In the genomic region with DNA sequence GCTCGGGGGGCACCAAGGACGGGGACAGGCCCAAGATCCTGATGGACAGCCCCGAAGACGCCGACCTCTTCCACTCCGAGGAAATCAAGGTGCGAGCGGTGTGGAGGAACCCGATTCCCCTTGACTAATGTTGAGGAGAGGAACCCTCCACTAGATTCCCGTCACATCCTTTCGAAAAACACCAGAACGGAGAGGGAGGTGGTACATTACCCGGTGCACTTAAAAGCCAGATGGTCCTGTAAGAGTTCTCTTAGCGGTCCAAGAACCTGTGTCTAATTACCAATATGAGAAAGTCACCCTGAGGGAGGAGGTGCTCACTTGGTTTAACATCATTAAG, we compare ENCODE assay signal across 8 cellular contexts. TPM values are rescaled to one million over a fixed set of nuclear protein-coding genes. Genes with fewer than 3 reads are reported as not detected.
DNase-seq lines count a peak whose midpoint lies in the region; ATAC-seq, FAIRE-seq and TF ChIP-seq lines count a peak whose summit lies in the region.

No MANE protein-coding gene starts in this region.

- 0% methylated on average over 9 of the region's 14 CpGs for WGBS in A549 (ENCODE audit: missing lambda C conversion rate)
- 7 to 10% methylated on average over 14 of the region's 14 CpGs for WGBS in GM23248 (ENCODE audit: low coverage in 1 of 2, low lambda C conversion rate in 2 of 2, missing lambda C conversion rate in 2 of 2), 2 experiments
- 1 to 2% methylated on average over 9 to 14 of the region's 14 CpGs for WGBS in testis, 2 donors

- peak overlapping the region; percentile 95 for H3K4me3 Mint-ChIP-seq in activated naive CD8-positive, alpha-beta T cell treated with anti-CD3 and anti-CD28 coated beads, Interleukin-2, amount 10 ng/mL, durations not matched to agents 7 days and 5 days

- TF ChIP-seq CTCF in A549 (IDR thresholded peaks at IDR 0.05), result no peak
- TF ChIP-seq CTCF in testis (IDR thresholded peaks at IDR 0.05), result no peak

- H3K27me3 Mint-ChIP-seq in activated naive CD8-positive, alpha-beta T cell treated with anti-CD3 and anti-CD28 coated beads, Interleukin-2, amount 10 ng/mL, durations not matched to agents 7 days and 5 days, result no peaks in the 10 kb centered on the region

- DNase-seq in A549 (ENCODE audit: low read depth in 1 of 2, low spot score in 1 of 2) (no peak), GM23248 (peak; percentile 43), kidney tubule cell (ENCODE audit: low spot score) (peak; percentile 24), testis (no peak), DMS153 treated with DMSO at 0.1 percent for 48 hours (lab: John Stamatoyannopoulos, UW; ENCODE audit: unreplicated experiment) (no peak)
- DNase-seq in activated naive CD8-positive, alpha-beta T cell treated with anti-CD3 and anti-CD28 coated beads, Interleukin-2, amount 10 ng/mL, durations not matched to agents 7 days and 5 days, result no peak
- DNase-seq in effector CD8-positive, alpha-beta T cell (lab: John Stamatoyannopoulos, UW), result no peak
- DNase-seq in central memory CD4-positive, alpha-beta T cell, result no peak

- ATAC-seq in A549, result peak in 1 of 2 experiments; percentile 61; a peak in 2 of 6 replicates
- no peak for ATAC-seq in activated naive CD8-positive, alpha-beta T cell treated with anti-CD3 and anti-CD28 coated beads, Interleukin-2, amount 10 ng/mL, durations not matched to agents 7 days and 5 days (ENCODE audit: low read depth)

- H3K27me3 ChIP-seq in GM23248 (replicated peaks; ENCODE audit: insufficient read depth) (no peaks in the 10 kb centered on the region), testis (no peaks in the 10 kb centered on the region)

- no peak for FAIRE-seq in A549 (lab: Jason Lieb, UNC)

- no peaks in the 10 kb centered on the region for H3K9me3 ChIP-seq in A549
- no peaks in the 10 kb centered on the region for H3K9me3 ChIP-seq in GM23248 (ENCODE audit: low read depth)
- no peaks in the 10 kb centered on the region for H3K9me3 ChIP-seq in testis

- no peaks in the 10 kb centered on the region for H3K9me2 ChIP-seq in GM23248 (ENCODE audit: insufficient read depth)

- no peak for TF ChIP-seq RAD21 in A549 (conservative IDR thresholded peaks at IDR 0.05 in 1 of 2, IDR thresholded peaks at IDR 0.05 in 1 of 2)

- H3K9ac ChIP-seq in GM23248, result peak overlapping the region; percentile 89

- TF ChIP-seq POLR2A in A549 (IDR thresholded peaks at IDR 0.05; ENCODE audit: low read length), result no peak
- no peak for TF ChIP-seq POLR2A in testis (IDR thresholded peaks at IDR 0.05)

- intact Hi-C loops in testis (cut with DNase I; ENCODE audit: low total_unique reads), result no loop called here

- H3K27ac ChIP-seq in A549 (peak overlapping the region; percentile 91 to 98), GM23248 (peak overlapping the region; percentile 27; the same call in 1 of the 2 replicates), testis (peak overlapping the region; percentile 77 to 92)

- H3K79me2 ChIP-seq in GM23248 (ENCODE audit: insufficient read depth), result peaks cover 49% of the 10 kb centered on the region

- peaks cover 33% of the 10 kb centered on the region for H3K36me3 Mint-ChIP-seq in activated naive CD8-positive, alpha-beta T cell treated with anti-CD3 and anti-CD28 coated beads, Interleukin-2, amount 10 ng/mL, durations not matched to agents 7 days and 5 days

- H3K4me3 ChIP-seq in A549 (peak overlapping the region; percentile 93), GM23248 (peak overlapping the region; percentile 94), testis (peak overlapping the region; percentile 82 to 92)

- H3F3A ChIP-seq in GM23248 (ENCODE audit: insufficient read depth), result no peaks in the 10 kb centered on the region

- CTCF ChIA-PET in A549 (lab: Yijun Ruan, JAX), result interaction anchor here (0.7 to 2.3 kb wide), 10 partner anchors 9 to 1291 kb away, joined by 3 to 8 read pairs (median 3); no protein-coding TSS in a partner anchor

- H3K27ac Mint-ChIP-seq in activated naive CD8-positive, alpha-beta T cell treated with anti-CD3 and anti-CD28 coated beads, Interleukin-2, amount 10 ng/mL, durations not matched to agents 7 days and 5 days, result peak overlapping the region; percentile 94

- H3K4me1 ChIP-seq in A549 (peaks cover 20% of the 10 kb centered on the region), GM23248 (ENCODE audit: insufficient read depth) (peaks cover 16% of the 10 kb centered on the region), testis (peaks cover 39% of the 10 kb centered on the region)

- TF ChIP-seq EP300 in A549 (IDR thresholded peaks at IDR 0.05), result no peak

- POLR2A ChIA-PET in A549 (lab: Yijun Ruan, JAX), result interaction anchor here (1.4 kb wide), 1 partner anchor 9 kb away, joined by 8 read pairs; no protein-coding TSS in a partner anchor
- POLR2A ChIA-PET in activated naive CD8-positive, alpha-beta T cell treated with anti-CD3 and anti-CD28 coated beads, Interleukin-2, amount 10 ng/mL, durations not matched to agents 7 days and 5 days (lab: Charles Lee), result interaction anchor here (0.9 to 2.3 kb wide), 3 partner anchors 9 to 449 kb away, joined by 3 to 8 read pairs (median 6); no protein-coding TSS in a partner anchor

- H2AFZ ChIP-seq in GM23248, result peak overlapping the region; percentile 96

- peak overlapping the region; percentile 82 for H3K4me2 ChIP-seq in A549
- peak overlapping the region; percentile 77 for H3K4me2 ChIP-seq in GM23248 (ENCODE audit: unreplicated experiment)

- H3K4me1 Mint-ChIP-seq in activated naive CD8-positive, alpha-beta T cell treated with anti-CD3 and anti-CD28 coated beads, Interleukin-2, amount 10 ng/mL, durations not matched to agents 7 days and 5 days, result peaks cover 48% of the 10 kb centered on the region

- no peaks in the 10 kb centered on the region for H3K9me3 Mint-ChIP-seq in activated naive CD8-positive, alpha-beta T cell treated with anti-CD3 and anti-CD28 coated beads, Interleukin-2, amount 10 ng/mL, durations not matched to agents 7 days and 5 days

- H3K36me3 ChIP-seq in GM23248 (ENCODE audit: low read depth), result peaks cover 10% of the 10 kb centered on the region; the same call in 1 of the 2 replicates
- H3K36me3 ChIP-seq in testis (ENCODE audit: low read depth, missing control alignments), result no peaks in the 10 kb centered on the region

- 0 out of 2 replicates have a peak, but pooled peaks cover 5% of the 10 kb centered on the region for H4K20me1 ChIP-seq in GM23248 (ENCODE audit: insufficient read depth)

- in situ Hi-C loops in GM23248 (cut with MboI), result no loop called here

TF ChIP-seq in A549, 52 proteins besides CTCF, POLR2A, EP300 and RAD21:
- no peak for TF ChIP-seq GATA3 (IDR thresholded peaks at IDR 0.05; ENCODE audit: borderline replicate concordance)
- TF ChIP-seq, protein P1, sequence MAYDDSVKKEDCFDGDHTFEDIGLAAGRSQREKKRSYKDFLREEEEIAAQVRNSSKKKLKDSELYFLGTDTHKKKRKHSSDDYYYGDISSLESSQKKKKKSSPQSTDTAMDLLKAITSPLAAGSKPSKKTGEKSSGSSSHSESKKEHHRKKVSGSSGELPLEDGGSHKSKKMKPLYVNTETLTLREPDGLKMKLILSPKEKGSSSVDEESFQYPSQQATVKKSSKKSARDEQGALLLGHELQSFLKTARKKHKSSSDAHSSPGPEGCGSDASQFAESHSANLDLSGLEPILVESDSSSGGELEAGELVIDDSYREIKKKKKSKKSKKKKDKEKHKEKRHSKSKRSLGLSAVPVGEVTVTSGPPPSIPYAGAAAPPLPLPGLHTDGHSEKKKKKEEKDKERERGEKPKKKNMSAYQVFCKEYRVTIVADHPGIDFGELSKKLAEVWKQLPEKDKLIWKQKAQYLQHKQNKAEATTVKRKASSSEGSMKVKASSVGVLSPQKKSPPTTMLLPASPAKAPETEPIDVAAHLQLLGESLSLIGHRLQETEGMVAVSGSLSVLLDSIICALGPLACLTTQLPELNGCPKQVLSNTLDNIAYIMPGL (CRISPR knock-in tag; IDR thresholded peaks at IDR 0.05; ENCODE audit: borderline replicate concordance), result no peak
- no peak for TF ChIP-seq TFCP2L1 (CRISPR knock-in tag; IDR thresholded peaks at IDR 0.05)
- no peak for TF ChIP-seq FOSL2 (IDR thresholded peaks at IDR 0.05)
- no peak for TF ChIP-seq FOSL2 (CRISPR knock-in tag; IDR thresholded peaks at IDR 0.05)
- no peak for TF ChIP-seq MAFK (IDR thresholded peaks at IDR 0.05; ENCODE audit: partially characterized antibody)
- no peak for TF ChIP-seq SREBF2 (IDR thresholded peaks at IDR 0.05)
- no peak for TF ChIP-seq BHLHE40 (IDR thresholded peaks at IDR 0.05; ENCODE audit: low read depth, low read length)
- TF ChIP-seq, protein P2, sequence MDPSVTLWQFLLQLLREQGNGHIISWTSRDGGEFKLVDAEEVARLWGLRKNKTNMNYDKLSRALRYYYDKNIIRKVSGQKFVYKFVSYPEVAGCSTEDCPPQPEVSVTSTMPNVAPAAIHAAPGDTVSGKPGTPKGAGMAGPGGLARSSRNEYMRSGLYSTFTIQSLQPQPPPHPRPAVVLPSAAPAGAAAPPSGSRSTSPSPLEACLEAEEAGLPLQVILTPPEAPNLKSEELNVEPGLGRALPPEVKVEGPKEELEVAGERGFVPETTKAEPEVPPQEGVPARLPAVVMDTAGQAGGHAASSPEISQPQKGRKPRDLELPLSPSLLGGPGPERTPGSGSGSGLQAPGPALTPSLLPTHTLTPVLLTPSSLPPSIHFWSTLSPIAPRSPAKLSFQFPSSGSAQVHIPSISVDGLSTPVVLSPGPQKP (IDR thresholded peaks at IDR 0.05; ENCODE audit: low read depth, low read length), result no peak
- no peak for TF ChIP-seq CHD2 (IDR thresholded peaks at IDR 0.05; ENCODE audit: low read length, partially characterized antibody)
- no peak for TF ChIP-seq ZNF302 (CRISPR knock-in tag; IDR thresholded peaks at IDR 0.05)
- no peak for TF ChIP-seq SMC3 (IDR thresholded peaks at IDR 0.05)
- TF ChIP-seq HOXB13 (CRISPR knock-in tag; IDR thresholded peaks at IDR 0.05; ENCODE audit: low read depth), result no peak
- TF ChIP-seq CBX8 (IDR thresholded peaks at IDR 0.05), result no peak

RNA-seq across cellular contexts. Expression of a gene that starts 0.3 kb away (rescaled TPM):
- 47.9 and 49.2 TPM in 2 replicates for polyA plus RNA-seq in A549 (2011; rRNA removed)
- 25.1 and 33.9 TPM in 2 replicates for polyA plus RNA-seq in A549 (2012; cell fraction: cytosol; rRNA removed)
- polyA plus RNA-seq in A549 (2012; cell fraction: nucleus; rRNA removed), result 41.3 and 45.9 TPM in 2 replicates
- polyA plus RNA-seq in A549 (2017; fragmentation: RNase III; extraction: RNeasy Plus Mini Kit Qiagen cat#74134 plus additional on column Dnase treatment), result 19.0 to 21.5 TPM (median 19.1 TPM) in 3 replicates
- polyA minus RNA-seq in A549 (2011; rRNA and poly(A)+ RNA removed), result 35.4 and 36.8 TPM in 2 replicates
- 16.6 and 19.2 TPM in 2 replicates for total RNA-seq in GM23248 (2014; rRNA removed; shearing (Covaris generic))
- 24.7 and 25.0 TPM in 2 replicates for polyA plus RNA-seq in GM23248 (2016; fragmentation: Nextera tagmentation; extraction: Ambion mirVana)
- 10 to 100 TPM; 43.7 to 44.1 TPM for total RNA-seq in activated naive CD8-positive, alpha-beta T cell treated with anti-CD3 and anti-CD28 coated beads, Interleukin-2, amount 10 ng/mL, durations not matched to agents 7 days and 5 days
- 10 to 100 TPM; 42.6 to 48.5 TPM for total RNA-seq in testis
- polyA plus RNA-seq in testis (ENCODE audit: insufficient read depth, low read depth, low replicate concordance), result 72.5 TPM

Comparison
In these comparisons a context has a peak if more than half of its experiments do, and no peak if none do; other contexts are left out.
1. DNase-seq: peak in GM23248 (single experiment) and kidney tubule cell (single experiment); none in A549 (0 of 2), activated naive CD8-positive, alpha-beta T cell treated with anti-CD3 and anti-CD28 coated beads, Interleukin-2, amount 10 ng/mL, durations not matched to agents 7 days and 5 days (single experiment), testis (single experiment), effector CD8-positive, alpha-beta T cell (single experiment), central memory CD4-positive, alpha-beta T cell (single experiment) and DMS153 treated with DMSO at 0.1 percent for 48 hours (single experiment).
2. H3K27ac ChIP-seq: peak in every context shown above with its lines; median percentile 94 in A549; 84 in testis; 27 in GM23248.
3. Peak in every context shown above with its lines, with median percentiles within 50 percentile points of each other: H3K4me3 ChIP-seq.